In the genomic region with DNA sequence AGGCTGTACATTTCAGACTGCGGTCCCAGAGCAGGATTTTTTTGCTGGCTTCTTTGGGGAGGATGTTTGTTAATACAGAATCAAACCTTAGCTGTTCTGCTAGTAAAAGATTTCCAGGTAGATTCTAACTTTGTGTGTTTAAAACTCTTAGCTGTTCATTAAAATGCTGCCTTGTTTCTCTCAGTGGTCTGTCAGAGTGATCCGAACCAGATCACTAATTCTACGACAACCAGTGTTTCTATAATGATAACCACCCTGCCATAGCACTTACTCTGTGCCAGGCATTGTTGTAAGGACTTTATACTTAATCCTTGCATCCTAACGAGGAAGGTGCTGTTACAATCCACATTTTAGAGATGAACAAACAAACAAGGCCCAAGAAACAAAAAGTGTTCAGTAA, we compare ENCODE assay signal across 17 cellular contexts.
DNase-seq lines count a peak whose midpoint lies in the region; ATAC-seq and TF ChIP-seq lines count a peak whose summit lies in the region.
"Had no signal": no experiment of that assay in that cellular context is flagged by ENCODE, and none has a peak within 500 bp of the region (broad histone marks: within the 10 kb centered on the region; RNA-seq: fewer than 3 reads in every experiment).

No MANE protein-coding gene starts in this region.

- in situ Hi-C loops in mammary epithelial cell (cut with MboI; ENCODE audit: low sequenced_read_pairs in 2 of 2), result no loop called here
- in situ Hi-C loops in transverse colon (cut with MboI; ENCODE audit: low pct_ligation_motif_present in 1 of 4, low pct_unique_long_range_greater_than_20kb in 1 of 4, low sequenced_read_pairs in 3 of 4), result no loop called here

- POLR2A ChIA-PET in MCF 10A (lab: Yijun Ruan, JAX), result no interaction called here

- dilution Hi-C loops in mammary epithelial cell (cut with HindIII; ENCODE audit: low sequenced_read_pairs), result no loop called here

- H3K27me3 Mint-ChIP-seq in MCF 10A (ENCODE audit: insufficient read depth, unreplicated experiment), result no peaks in the 10 kb centered on the region
- no peaks in the 10 kb centered on the region for H3K27me3 Mint-ChIP-seq in activated T-helper 2 cell treated with anti-CD3 and anti-CD28 coated beads, Interferon-gamma antibody, Interleukin-2, Interleukin-4, amounts not matched to agents 10 μg/mL and 5 μg/mL and 100 μg/mL, durations not matched to agents 14 hours and 24 hours and 36 hours (ENCODE audit: low read depth)

- H3K4me2 ChIP-seq in mammary epithelial cell (ENCODE audit: insufficient read depth, low read depth, low read length), result no peak overlapping the region

- CTCF ChIA-PET in MCF 10A (lab: Yijun Ruan, JAX), result no interaction called here
- CTCF ChIA-PET in mammary epithelial cell (lab: Charles Lee; ENCODE audit: low non-redundant PET), result no interaction called here

- TF ChIP-seq EP300 in transverse colon (IDR thresholded peaks at IDR 0.05; ENCODE audit: low read depth), result no peak

- peaks cover 59% of the 10 kb centered on the region for H3K4me1 ChIP-seq in mammary epithelial cell (ENCODE audit: insufficient read depth, low read length)
- H3K4me1 ChIP-seq in muscle layer of colon (ENCODE audit: insufficient read depth, low read length), result peaks cover 54% of the 10 kb centered on the region
- peaks cover 30 to 51% (median 38%) of the 10 kb centered on the region in 4 donors for H3K4me1 ChIP-seq in transverse colon

- no peak overlapping the region for H2AFZ ChIP-seq in mammary epithelial cell (ENCODE audit: low read depth, low read length)

- TF ChIP-seq POLR2A in transverse colon (IDR thresholded peaks at IDR 0.05), result no peak

- no peak for ATAC-seq in left colon
- ATAC-seq: left lobe of liver had no signal

- H3K4me3 ChIP-seq in mammary epithelial cell (replicated peaks in 1 of 3; ENCODE audit: insufficient read depth in 1 of 3, low read depth in 2 of 3, low read length in 3 of 3) (no peak overlapping the region), muscle layer of colon (ENCODE audit: low read depth in 1 of 2, low read length in 2 of 2) (no peak overlapping the region), transverse colon (no peak overlapping the region)
- H3K4me3 ChIP-seq: dorsolateral prefrontal cortex had no signal

- no peak for DNase-seq in MCF 10A (ENCODE audit: unreplicated experiment)
- no peak for DNase-seq in mammary epithelial cell
- DNase-seq in activated T-helper 2 cell treated with anti-CD3 and anti-CD28 coated beads, Interferon-gamma antibody, Interleukin-2, Interleukin-4, amounts not matched to agents 10 μg/mL and 5 μg/mL and 100 μg/mL, durations not matched to agents 14 hours and 24 hours and 36 hours (ENCODE audit: low spot score), result no peak
- no peak for DNase-seq in transverse colon
- DNase-seq in left colon, result no peak
- DNase-seq in stimulated activated CD4-positive, alpha-beta T cell treated with anti-CD3 and anti-CD28 coated beads, Interleukin-2, amount 100 ng/mL, for 48 hours, result no peak
- DNase-seq in AG08396 (ENCODE audit: low spot score), result no peak
- DNase-seq: activated CD4-positive, alpha-beta T cell treated with anti-CD3 and anti-CD28 coated beads, Interleukin-2, amount 50 U/mL, for 48 hours; activated effector memory CD4-positive, alpha-beta T cell treated with Interleukin-2 at 50 U/mL for 16 hours; Calu3; dorsolateral prefrontal cortex; H7; NCI-H187 treated with DMSO at 0.1 percent for 48 hours; retina; stimulated activated CD8-positive, alpha-beta memory T cell treated with anti-CD3 and anti-CD28 coated beads, Interleukin-4, amount 100 ng/mL, for 48 hours had no signal

- 97% methylated on average over 4 of the region's 4 CpGs for WGBS in mammary epithelial cell (ENCODE audit: low coverage, missing lambda C conversion rate)
- WGBS in transverse colon (ENCODE audit: low coverage in 1 of 2), 2 donors, result 67 to 86% methylated on average over 2 to 4 of the region's 4 CpGs

- no peaks in the 10 kb centered on the region for H3K36me3 Mint-ChIP-seq in MCF 10A (ENCODE audit: insufficient read depth, unreplicated experiment)
- H3K36me3 Mint-ChIP-seq in activated T-helper 2 cell treated with anti-CD3 and anti-CD28 coated beads, Interferon-gamma antibody, Interleukin-2, Interleukin-4, amounts not matched to agents 10 μg/mL and 5 μg/mL and 100 μg/mL, durations not matched to agents 14 hours and 24 hours and 36 hours (ENCODE audit: low read depth), result peaks cover 19% of the 10 kb centered on the region

- peaks cover 21% of the 10 kb centered on the region for H3K79me2 ChIP-seq in mammary epithelial cell (ENCODE audit: insufficient read depth, low read length)

- H3K4me3 Mint-ChIP-seq in MCF 10A (ENCODE audit: unreplicated experiment), result no peak overlapping the region
- no peak overlapping the region for H3K4me3 Mint-ChIP-seq in activated T-helper 2 cell treated with anti-CD3 and anti-CD28 coated beads, Interferon-gamma antibody, Interleukin-2, Interleukin-4, amounts not matched to agents 10 μg/mL and 5 μg/mL and 100 μg/mL, durations not matched to agents 14 hours and 24 hours and 36 hours (ENCODE audit: low read depth)

- H3K4me1 Mint-ChIP-seq in MCF 10A (ENCODE audit: insufficient read depth, unreplicated experiment), result peaks cover 40% of the 10 kb centered on the region
- peaks cover 60% of the 10 kb centered on the region for H3K4me1 Mint-ChIP-seq in activated T-helper 2 cell treated with anti-CD3 and anti-CD28 coated beads, Interferon-gamma antibody, Interleukin-2, Interleukin-4, amounts not matched to agents 10 μg/mL and 5 μg/mL and 100 μg/mL, durations not matched to agents 14 hours and 24 hours and 36 hours (ENCODE audit: low read depth)

- H3K9me3 Mint-ChIP-seq in MCF 10A (ENCODE audit: unreplicated experiment), result no peaks in the 10 kb centered on the region
- no peaks in the 10 kb centered on the region for H3K9me3 Mint-ChIP-seq in activated T-helper 2 cell treated with anti-CD3 and anti-CD28 coated beads, Interferon-gamma antibody, Interleukin-2, Interleukin-4, amounts not matched to agents 10 μg/mL and 5 μg/mL and 100 μg/mL, durations not matched to agents 14 hours and 24 hours and 36 hours

- H3K27ac Mint-ChIP-seq in MCF 10A (ENCODE audit: low read depth, unreplicated experiment), result peak overlapping the region; percentile 28
- peak overlapping the region; percentile 24 for H3K27ac Mint-ChIP-seq in activated T-helper 2 cell treated with anti-CD3 and anti-CD28 coated beads, Interferon-gamma antibody, Interleukin-2, Interleukin-4, amounts not matched to agents 10 μg/mL and 5 μg/mL and 100 μg/mL, durations not matched to agents 14 hours and 24 hours and 36 hours

- no peaks in the 10 kb centered on the region for H3K27me3 ChIP-seq in mammary epithelial cell (ENCODE audit: insufficient read depth, low read length)
- no peaks in the 10 kb centered on the region for H3K27me3 ChIP-seq in muscle layer of colon (ENCODE audit: control insufficient read depth in 1 of 2, insufficient read depth in 2 of 2, low read length in 2 of 2)
- H3K27me3 ChIP-seq in transverse colon, result no peaks in the 10 kb centered on the region
- H3K27me3 ChIP-seq: dorsolateral prefrontal cortex had no signal

- TF ChIP-seq CTCF in MCF 10A (IDR thresholded peaks at IDR 0.05; ENCODE audit: unreplicated experiment) (no peak), mammary epithelial cell (conservative IDR thresholded peaks at IDR 0.05 in 1 of 2, IDR thresholded peaks at IDR 0.05 in 1 of 2; ENCODE audit: extremely low read depth in 1 of 2, insufficient read depth in 1 of 2, low read depth in 1 of 2, low read length in 2 of 2) (no peak), transverse colon (IDR thresholded peaks at IDR 0.05) (no peak)

- H3K27ac ChIP-seq in mammary epithelial cell (ENCODE audit: insufficient read depth, low read depth, low read length) (no peak overlapping the region), muscle layer of colon (ENCODE audit: low read depth, low read length) (peak overlapping the region; percentile 43), transverse colon (peak overlapping the region; percentile 11 to 66 (median 58))

- H3K9ac ChIP-seq in mammary epithelial cell (ENCODE audit: insufficient read depth, low read length) (no peak overlapping the region), muscle layer of colon (ENCODE audit: low read length) (no peak overlapping the region)

- H3K9me3 ChIP-seq in mammary epithelial cell (replicated peaks; ENCODE audit: insufficient read depth, low read length), result no peaks in the 10 kb centered on the region
- H3K9me3 ChIP-seq in muscle layer of colon (ENCODE audit: low read length), result no peaks in the 10 kb centered on the region
- H3K9me3 ChIP-seq in transverse colon, result no peaks in the 10 kb centered on the region

- intact Hi-C loops in MCF 10A (cut with micrococcal nuclease), result loop anchor here (5.0 kb wide), 1 partner anchor 72 kb away; no protein-coding TSS in a partner anchor
- intact Hi-C loops in mammary epithelial cell (cut with micrococcal nuclease), result loop anchor here (5.0 kb wide), 1 partner anchor 472 kb away; no protein-coding TSS in a partner anchor
- intact Hi-C loops in activated T-helper 2 cell treated with anti-CD3 and anti-CD28 coated beads, Interferon-gamma antibody, Interleukin-2, Interleukin-4, amounts not matched to agents 10 μg/mL and 5 μg/mL and 100 μg/mL, durations not matched to agents 14 hours and 24 hours and 36 hours (cut with micrococcal nuclease), result loop anchor here (5.0 kb wide), 2 partner anchors 177 to 292 kb away; no protein-coding TSS in a partner anchor
- intact Hi-C loops in transverse colon (cut with DNase I; ENCODE audit: low total_unique reads), result loop anchor here (5.0 kb wide), 1 partner anchor 217 kb away; the partner anchor contains the start of gene CHST11
- intact Hi-C loops in left colon (cut with DNase I, micrococcal nuclease), result no loop called here

- H4K20me1 ChIP-seq in mammary epithelial cell (ENCODE audit: insufficient read depth, low read length), result no peaks in the 10 kb centered on the region

- BruUV-seq in MCF 10A (replicated peaks; lab: Mats Ljungman, UMichigan) (no TSS peak), mammary epithelial cell (replicated peaks; lab: Mats Ljungman, UMichigan) (no TSS peak)

- H3K36me3 ChIP-seq in mammary epithelial cell (ENCODE audit: insufficient read depth, low read length) (no peaks in the 10 kb centered on the region), muscle layer of colon (ENCODE audit: insufficient read depth, low read length) (no peaks in the 10 kb centered on the region), transverse colon (no peaks in the 10 kb centered on the region)

Comparison
In these comparisons a context has a peak if more than half of its experiments do, and no peak if none do; other contexts are left out.
1. intact Hi-C loops: an anchor here in MCF 10A (5.0 kb wide), mammary epithelial cell (5.0 kb wide), activated T-helper 2 cell treated with anti-CD3 and anti-CD28 coated beads, Interferon-gamma antibody, Interleukin-2, Interleukin-4, amounts not matched to agents 10 μg/mL and 5 μg/mL and 100 μg/mL, durations not matched to agents 14 hours and 24 hours and 36 hours (5.0 kb wide) and transverse colon (5.0 kb wide); none called in left colon.